ENCODE assay signal across 29 cellular contexts in the genomic region with DNA sequence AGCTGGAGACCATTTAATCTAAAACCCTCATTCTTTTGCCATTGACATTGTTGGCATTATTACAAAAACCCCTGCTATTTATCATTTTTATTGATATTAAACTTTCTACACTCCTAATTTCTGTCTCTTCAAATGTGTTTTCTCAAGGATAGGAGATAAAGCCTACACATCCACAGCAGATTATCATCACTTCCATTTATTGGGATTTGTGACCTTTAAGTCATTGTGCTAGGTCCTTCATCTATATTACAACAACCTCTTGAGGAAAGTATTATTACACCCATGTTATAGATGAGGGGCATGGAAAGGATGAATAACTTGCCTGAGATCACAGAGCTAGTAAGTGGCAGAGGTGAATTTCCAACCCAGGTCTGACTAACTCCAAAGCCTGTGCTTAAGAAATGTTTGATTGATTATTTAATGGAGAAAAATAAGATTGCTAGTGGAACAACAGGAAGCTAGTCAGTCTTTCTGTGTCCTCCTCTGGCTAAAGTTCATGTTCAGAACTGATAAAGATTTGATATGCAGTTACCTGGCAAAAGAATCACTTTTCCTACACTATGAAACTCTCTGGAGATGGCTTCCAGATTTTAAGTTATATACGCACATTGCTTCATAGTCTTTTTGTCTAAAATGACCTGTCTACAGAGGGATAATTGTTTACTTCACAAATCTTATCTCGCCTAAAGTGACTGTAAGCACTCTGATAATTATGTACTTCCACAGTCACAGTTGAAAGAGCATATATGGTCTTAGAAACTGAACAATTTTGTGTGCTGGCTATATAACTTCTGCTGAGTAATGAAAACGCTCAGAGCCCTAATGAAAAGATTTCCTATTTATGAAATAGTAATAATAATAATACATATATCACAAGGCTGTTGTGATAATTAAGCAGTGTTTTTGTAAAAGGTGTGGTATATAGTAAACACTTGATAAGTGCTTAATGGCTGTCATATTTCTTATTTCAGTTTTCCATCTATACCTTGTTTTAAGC. TPM values are rescaled to one million over a fixed set of nuclear protein-coding genes. Genes with fewer than 3 reads are reported as not detected.
"Had no signal": no experiment of that assay in that cellular context is flagged by ENCODE, and none has a peak within 500 bp of the region (broad histone marks: within the 10 kb centered on the region; RNA-seq: fewer than 3 reads in every experiment).

No MANE protein-coding gene starts in this region.

- H3K27ac Mint-ChIP-seq: activated CD8-positive, alpha-beta T cell treated with anti-CD3 and anti-CD28 coated beads for 36 hours; activated naive CD4-positive, alpha-beta T cell treated with anti-CD3 and anti-CD28 coated beads, Interleukin-2, amount 10 ng/mL, durations not matched to agents 7 days and 5 days; activated naive CD8-positive, alpha-beta T cell treated with anti-CD3 and anti-CD28 coated beads, Interleukin-2, amount 10 ng/mL, durations not matched to agents 7 days and 5 days; activated T-cell treated with anti-CD3 and anti-CD28 coated beads, Interleukin-2, amount 50 U/mL, for 72 hours; activated T-helper 2 cell treated with anti-CD3 and anti-CD28 coated beads, Interferon-gamma antibody, Interleukin-2, Interleukin-4, amounts not matched to agents 10 μg/mL and 5 μg/mL and 100 μg/mL, durations not matched to agents 14 hours and 24 hours and 36 hours had no signal

- ATAC-seq: activated CD4-positive, CD25-positive, alpha-beta regulatory T cell treated with anti-CD3 and anti-CD28 coated beads, Interleukin-2, amount 50 U/mL, for 24 hours; activated CD8-positive, alpha-beta T cell treated with anti-CD3 and anti-CD28 coated beads for 36 hours; activated T-cell treated with anti-CD3 and anti-CD28 coated beads, Interleukin-2, amount 50 U/mL, for 72 hours; Panc1; Right ventricle myocardium inferior had no signal

- FAIRE-seq: bronchial epithelial cell had no signal

- H3K4me1 Mint-ChIP-seq: activated naive CD4-positive, alpha-beta T cell treated with anti-CD3 and anti-CD28 coated beads, Interleukin-2, amount 10 ng/mL, durations not matched to agents 7 days and 5 days; activated naive CD8-positive, alpha-beta T cell treated with anti-CD3 and anti-CD28 coated beads, Interleukin-2, amount 10 ng/mL, durations not matched to agents 7 days and 5 days; central memory CD8-positive, alpha-beta T cell had no signal

- H3K27ac ChIP-seq: SK-N-MC had no signal

- DNase-seq: activated CD4-positive, alpha-beta T cell treated with anti-CD3 and anti-CD28 coated beads for 4 hours; activated CD8-positive, alpha-beta memory T cell treated with anti-CD3 and anti-CD28 coated beads, Interleukin-2, amount 50 U/mL, for 4 hours; activated CD8-positive, alpha-beta T cell treated with anti-CD3 and anti-CD28 coated beads for 36 hours; activated gamma-delta T cell treated with Interleukin-2 at 50 U/mL for 16 hours; activated naive CD4-positive, alpha-beta T cell treated with anti-CD3 and anti-CD28 coated beads, Interleukin-2, amount 10 ng/mL, durations not matched to agents 7 days and 5 days; activated naive CD8-positive, alpha-beta T cell treated with anti-CD3 and anti-CD28 coated beads, Interleukin-2, amount 10 ng/mL, durations not matched to agents 7 days and 5 days; activated T-cell treated with anti-CD3 and anti-CD28 coated beads, Interleukin-2, amount 50 U/mL, for 72 hours; aorta; Karpas-422; MM.1S; NCI-H1105; NCI-H1436; NCI-H1694 treated with DMSO at 0.1 percent for 48 hours; NCI-H2029 treated with DMSO at 0.1 percent for 48 hours; NCI-H345; NCI-H510A; NCI-H526 treated with DMSO at 0.1 percent for 48 hours; NCI-H82; NK-92 treated with Interleukin-12 subunit alpha and Interleukin-12 subunit beta, amount 100 ng/mL, for 24 hours; OCI-M1; RPMI8226; T-helper 1 cell had no signal

- H3K36me3 Mint-ChIP-seq: activated naive CD4-positive, alpha-beta T cell treated with anti-CD3 and anti-CD28 coated beads, Interleukin-2, amount 10 ng/mL, durations not matched to agents 7 days and 5 days had no signal

- H3K9me3 Mint-ChIP-seq: activated CD8-positive, alpha-beta T cell treated with anti-CD3 and anti-CD28 coated beads for 36 hours; activated naive CD4-positive, alpha-beta T cell treated with anti-CD3 and anti-CD28 coated beads, Interleukin-2, amount 10 ng/mL, durations not matched to agents 7 days and 5 days; activated naive CD8-positive, alpha-beta T cell treated with anti-CD3 and anti-CD28 coated beads, Interleukin-2, amount 10 ng/mL, durations not matched to agents 7 days and 5 days; activated T-cell treated with anti-CD3 and anti-CD28 coated beads, Interleukin-2, amount 50 U/mL, for 72 hours; activated T-helper 2 cell treated with anti-CD3 and anti-CD28 coated beads, Interferon-gamma antibody, Interleukin-2, Interleukin-4, amounts not matched to agents 10 μg/mL and 5 μg/mL and 100 μg/mL, durations not matched to agents 14 hours and 24 hours and 36 hours; central memory CD8-positive, alpha-beta T cell had no signal

- H3K27me3 Mint-ChIP-seq: activated CD8-positive, alpha-beta T cell treated with anti-CD3 and anti-CD28 coated beads for 36 hours; activated naive CD4-positive, alpha-beta T cell treated with anti-CD3 and anti-CD28 coated beads, Interleukin-2, amount 10 ng/mL, durations not matched to agents 7 days and 5 days; activated naive CD8-positive, alpha-beta T cell treated with anti-CD3 and anti-CD28 coated beads, Interleukin-2, amount 10 ng/mL, durations not matched to agents 7 days and 5 days; central memory CD8-positive, alpha-beta T cell had no signal

- H3K4me3 Mint-ChIP-seq: activated CD8-positive, alpha-beta T cell treated with anti-CD3 and anti-CD28 coated beads for 36 hours; activated naive CD4-positive, alpha-beta T cell treated with anti-CD3 and anti-CD28 coated beads, Interleukin-2, amount 10 ng/mL, durations not matched to agents 7 days and 5 days; activated naive CD8-positive, alpha-beta T cell treated with anti-CD3 and anti-CD28 coated beads, Interleukin-2, amount 10 ng/mL, durations not matched to agents 7 days and 5 days; activated T-cell treated with anti-CD3 and anti-CD28 coated beads, Interleukin-2, amount 50 U/mL, for 72 hours; central memory CD8-positive, alpha-beta T cell had no signal

- H3K4me3 ChIP-seq: SK-N-MC had no signal

RNA-seq across cellular contexts. Expression of gene FMO5, which starts 15.0 kb away (rescaled TPM):
- total RNA-seq: bronchial epithelial cell had no signal
